ENCODE assay signal across 2 cellular contexts in the genomic region with DNA sequence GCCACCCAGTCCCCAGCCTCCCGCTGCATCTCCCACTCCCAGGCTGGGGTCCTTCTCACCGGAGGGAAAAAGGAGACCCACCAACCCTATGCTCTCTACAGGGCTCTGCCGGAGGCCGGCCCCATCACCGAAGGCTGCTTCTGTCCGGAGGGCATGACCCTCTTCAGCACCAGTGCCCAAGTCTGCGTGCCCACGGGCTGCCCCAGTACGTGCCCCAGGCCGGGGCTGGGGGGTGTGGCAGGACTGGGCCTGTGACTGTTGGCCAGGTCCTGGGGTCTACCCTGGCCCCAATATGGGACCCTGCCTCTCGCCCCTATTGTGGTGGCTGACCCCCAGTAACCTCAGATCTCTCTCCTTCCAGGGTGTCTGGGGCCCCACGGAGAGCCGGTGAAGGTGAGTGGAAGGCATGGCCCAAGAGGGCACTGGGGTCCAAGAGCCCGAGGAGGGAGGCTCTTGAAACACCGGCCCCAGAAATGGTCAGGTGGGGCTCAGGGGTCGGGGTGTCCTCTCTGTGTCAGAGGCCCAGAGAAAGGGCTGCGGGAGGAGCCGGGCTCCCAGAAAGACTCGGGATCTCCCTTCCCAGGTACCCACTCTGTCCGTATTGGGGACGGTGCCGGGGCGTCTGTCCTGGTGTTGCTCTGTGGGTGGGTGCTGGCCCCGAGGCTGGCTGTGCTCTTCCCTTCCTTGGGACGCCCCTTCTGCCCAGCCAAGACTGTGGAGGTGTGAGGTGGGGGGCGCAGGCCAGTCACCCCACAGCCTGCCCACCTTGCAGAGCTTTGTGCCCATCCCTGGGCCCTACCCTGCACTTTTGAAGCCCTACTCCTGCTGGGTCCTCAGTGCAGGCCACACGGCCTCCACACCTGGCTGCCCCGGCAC.
TF ChIP-seq lines count a peak whose summit lies in the region.

No MANE protein-coding gene starts in this region.

TF ChIP-seq in SK-N-SH, 30 proteins besides CTCF, POLR2A, EP300 and RAD21:
- TF ChIP-seq TEAD4 (IDR thresholded peaks at IDR 0.05; ENCODE audit: borderline replicate concordance, insufficient read depth) (no peak), GABPA (IDR thresholded peaks at IDR 0.05; ENCODE audit: low read depth) (no peak), EZH2phosphoT487 (IDR thresholded peaks at IDR 0.05; ENCODE audit: borderline replicate concordance, low read depth) (no peak), JUND (IDR thresholded peaks at IDR 0.05) (no peak), CHD2 (IDR thresholded peaks at IDR 0.05; ENCODE audit: low read length, partially characterized antibody) (no peak), MAX (IDR thresholded peaks at IDR 0.05; ENCODE audit: low read depth) (no peak), TAF1 (IDR thresholded peaks at IDR 0.05; ENCODE audit: borderline replicate concordance, low read depth, low read length) (no peak), TCF12 (IDR thresholded peaks at IDR 0.05) (no peak), PBX3 (IDR thresholded peaks at IDR 0.05) (no peak), NRF1 (IDR thresholded peaks at IDR 0.05; ENCODE audit: low read depth, low read length) (no peak)
- TF ChIP-seq, protein P1, sequence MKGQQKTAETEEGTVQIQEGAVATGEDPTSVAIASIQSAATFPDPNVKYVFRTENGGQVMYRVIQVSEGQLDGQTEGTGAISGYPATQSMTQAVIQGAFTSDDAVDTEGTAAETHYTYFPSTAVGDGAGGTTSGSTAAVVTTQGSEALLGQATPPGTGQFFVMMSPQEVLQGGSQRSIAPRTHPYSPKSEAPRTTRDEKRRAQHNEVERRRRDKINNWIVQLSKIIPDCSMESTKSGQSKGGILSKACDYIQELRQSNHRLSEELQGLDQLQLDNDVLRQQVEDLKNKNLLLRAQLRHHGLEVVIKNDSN (IDR thresholded peaks at IDR 0.05; ENCODE audit: borderline replicate concordance, low read depth): no peak

TF ChIP-seq in SK-N-SH treated with all-trans-retinoic acid at 6 μM for 48 hours, 23 proteins besides CTCF, POLR2A, EP300 and RAD21:
- no peak for TF ChIP-seq ZC3H10 (CRISPR knock-in tag; IDR thresholded peaks at IDR 0.05)
- no peak for TF ChIP-seq ZFP30 (CRISPR knock-in tag; IDR thresholded peaks at IDR 0.05)
- no peak for TF ChIP-seq PPARA (CRISPR knock-in tag; IDR thresholded peaks at IDR 0.05; ENCODE audit: borderline replicate concordance)
- TF ChIP-seq ARNTL (CRISPR knock-in tag; IDR thresholded peaks at IDR 0.05; ENCODE audit: borderline replicate concordance, low read depth): no peak
- no peak for TF ChIP-seq SNAI2 (CRISPR knock-in tag; IDR thresholded peaks at IDR 0.05)
- no peak for TF ChIP-seq ISL1 (CRISPR knock-in tag; IDR thresholded peaks at IDR 0.05)
- TF ChIP-seq OSR1 (CRISPR knock-in tag; IDR thresholded peaks at IDR 0.05): no peak
- TF ChIP-seq TOX (CRISPR knock-in tag; IDR thresholded peaks at IDR 0.05; ENCODE audit: borderline replicate concordance): no peak
- no peak for TF ChIP-seq RARB (CRISPR knock-in tag; IDR thresholded peaks at IDR 0.05)
- no peak for TF ChIP-seq GLIS3 (CRISPR knock-in tag; IDR thresholded peaks at IDR 0.05)
- TF ChIP-seq BACH2 (CRISPR knock-in tag; IDR thresholded peaks at IDR 0.05; ENCODE audit: borderline replicate concordance): no peak
- TF ChIP-seq, protein P2, sequence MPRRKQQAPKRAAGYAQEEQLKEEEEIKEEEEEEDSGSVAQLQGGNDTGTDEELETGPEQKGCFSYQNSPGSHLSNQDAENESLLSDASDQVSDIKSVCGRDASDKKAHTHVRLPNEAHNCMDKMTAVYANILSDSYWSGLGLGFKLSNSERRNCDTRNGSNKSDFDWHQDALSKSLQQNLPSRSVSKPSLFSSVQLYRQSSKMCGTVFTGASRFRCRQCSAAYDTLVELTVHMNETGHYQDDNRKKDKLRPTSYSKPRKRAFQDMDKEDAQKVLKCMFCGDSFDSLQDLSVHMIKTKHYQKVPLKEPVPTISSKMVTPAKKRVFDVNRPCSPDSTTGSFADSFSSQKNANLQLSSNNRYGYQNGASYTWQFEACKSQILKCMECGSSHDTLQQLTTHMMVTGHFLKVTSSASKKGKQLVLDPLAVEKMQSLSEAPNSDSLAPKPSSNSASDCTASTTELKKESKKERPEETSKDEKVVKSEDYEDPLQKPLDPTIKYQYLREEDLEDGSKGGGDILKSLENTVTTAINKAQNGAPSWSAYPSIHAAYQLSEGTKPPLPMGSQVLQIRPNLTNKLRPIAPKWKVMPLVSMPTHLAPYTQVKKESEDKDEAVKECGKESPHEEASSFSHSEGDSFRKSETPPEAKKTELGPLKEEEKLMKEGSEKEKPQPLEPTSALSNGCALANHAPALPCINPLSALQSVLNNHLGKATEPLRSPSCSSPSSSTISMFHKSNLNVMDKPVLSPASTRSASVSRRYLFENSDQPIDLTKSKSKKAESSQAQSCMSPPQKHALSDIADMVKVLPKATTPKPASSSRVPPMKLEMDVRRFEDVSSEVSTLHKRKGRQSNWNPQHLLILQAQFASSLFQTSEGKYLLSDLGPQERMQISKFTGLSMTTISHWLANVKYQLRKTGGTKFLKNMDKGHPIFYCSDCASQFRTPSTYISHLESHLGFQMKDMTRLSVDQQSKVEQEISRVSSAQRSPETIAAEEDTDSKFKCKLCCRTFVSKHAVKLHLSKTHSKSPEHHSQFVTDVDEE (CRISPR knock-in tag; IDR thresholded peaks at IDR 0.05): no peak
- no peak for TF ChIP-seq ZNF565 (CRISPR knock-in tag; conservative IDR thresholded peaks at IDR 0.05; ENCODE audit: low read depth)
- no peak for TF ChIP-seq ESRRG (CRISPR knock-in tag; IDR thresholded peaks at IDR 0.05)
- no peak for TF ChIP-seq CSDC2 (CRISPR knock-in tag; IDR thresholded peaks at IDR 0.05)
- TF ChIP-seq CSRNP3 (CRISPR knock-in tag; IDR thresholded peaks at IDR 0.05): no peak
- TF ChIP-seq, protein P3, sequence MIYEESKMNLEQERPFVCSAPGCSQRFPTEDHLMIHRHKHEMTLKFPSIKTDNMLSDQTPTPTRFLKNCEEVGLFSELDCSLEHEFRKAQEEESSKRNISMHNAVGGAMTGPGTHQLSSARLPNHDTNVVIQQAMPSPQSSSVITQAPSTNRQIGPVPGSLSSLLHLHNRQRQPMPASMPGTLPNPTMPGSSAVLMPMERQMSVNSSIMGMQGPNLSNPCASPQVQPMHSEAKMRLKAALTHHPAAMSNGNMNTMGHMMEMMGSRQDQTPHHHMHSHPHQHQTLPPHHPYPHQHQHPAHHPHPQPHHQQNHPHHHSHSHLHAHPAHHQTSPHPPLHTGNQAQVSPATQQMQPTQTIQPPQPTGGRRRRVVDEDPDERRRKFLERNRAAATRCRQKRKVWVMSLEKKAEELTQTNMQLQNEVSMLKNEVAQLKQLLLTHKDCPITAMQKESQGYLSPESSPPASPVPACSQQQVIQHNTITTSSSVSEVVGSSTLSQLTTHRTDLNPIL (CRISPR knock-in tag; IDR thresholded peaks at IDR 0.05; ENCODE audit: low read depth): no peak
